8 cellular contexts compared by ENCODE assay signal in the genomic region with DNA sequence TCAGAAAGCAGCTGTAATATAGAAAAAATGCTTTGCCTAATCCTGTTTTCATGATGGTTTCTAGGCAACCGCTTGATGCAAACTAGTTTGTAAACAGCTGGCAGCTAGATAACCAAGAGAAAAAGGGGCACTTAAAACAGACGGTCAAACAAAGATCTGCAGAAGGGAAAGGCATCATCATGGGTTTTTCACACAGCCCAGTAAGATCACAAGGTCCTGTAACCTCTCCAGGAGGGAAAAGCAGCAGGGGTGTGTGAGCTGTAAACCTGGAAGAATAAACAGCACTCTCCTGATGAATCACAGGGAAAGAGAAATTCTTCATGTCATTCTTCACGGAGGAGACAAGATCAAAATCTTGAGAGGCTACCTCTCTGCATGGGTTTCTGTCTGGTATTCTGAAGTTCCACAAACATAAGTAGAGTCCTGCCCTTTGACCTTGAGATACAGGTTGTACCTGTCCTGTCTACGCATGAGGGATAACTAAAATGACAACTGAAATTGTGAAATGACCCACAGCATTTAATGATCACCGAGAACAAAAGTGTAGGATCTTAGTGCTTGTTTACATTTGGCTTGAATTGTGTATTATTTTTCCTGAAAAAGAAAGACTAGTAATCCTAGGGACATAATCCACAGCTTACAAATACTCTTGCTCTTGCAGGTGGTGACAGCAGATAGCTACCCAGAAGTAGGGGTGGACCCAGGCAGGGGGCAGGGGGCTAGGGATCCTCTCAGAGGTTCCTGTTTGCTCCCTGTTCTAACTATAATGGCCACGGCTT. TPM values are rescaled to one million over a fixed set of nuclear protein-coding genes. Genes with fewer than 3 reads are reported as not detected.
DNase-seq lines count a peak whose midpoint lies in the region; ATAC-seq, FAIRE-seq and TF ChIP-seq lines count a peak whose summit lies in the region.

No MANE protein-coding gene starts in this region.

- H3K4me1 ChIP-seq in HUES48 (ENCODE audit: control insufficient read depth, insufficient read depth, low read length) (peaks cover 54% of the 10 kb centered on the region), astrocyte (ENCODE audit: insufficient read depth, low read length) (peaks cover 29% of the 10 kb centered on the region)

- peaks cover 82% of the 10 kb centered on the region for H3K4me1 Mint-ChIP-seq in astrocyte (ENCODE audit: low read depth, unreplicated experiment)

- H3K4me3 ChIP-seq in HUES48 (ENCODE audit: low read depth, low read length) (peak overlapping the region; percentile 6; the same call in 1 of the 2 replicates), astrocyte (ENCODE audit: insufficient read depth, low read depth, low read length) (peak overlapping the region; percentile 5)

- H4K20me1 ChIP-seq in astrocyte (ENCODE audit: insufficient read depth, low read length) = peaks cover 73% of the 10 kb centered on the region

- no peak overlapping the region for H2AFZ ChIP-seq in astrocyte (ENCODE audit: low read depth, low read length)

- no peaks in the 10 kb centered on the region for H3K9me3 ChIP-seq in HUES48 (ENCODE audit: control insufficient read depth, insufficient read depth, low read length)
- H3K9me3 ChIP-seq in astrocyte (ENCODE audit: insufficient read depth, low read depth, low read length) = no peaks in the 10 kb centered on the region

- no peaks in the 10 kb centered on the region for H3K27me3 ChIP-seq in HUES48 (ENCODE audit: control insufficient read depth, insufficient read depth, low read length)
- H3K27me3 ChIP-seq in astrocyte (ENCODE audit: insufficient read depth, low read length) = no peaks in the 10 kb centered on the region

- peak; percentile 59 for ATAC-seq in left lobe of liver
- no peak for ATAC-seq in GM21367 (IDR thresholded peaks at IDR 0.05; ENCODE audit: unreplicated experiment)

- H3K9ac ChIP-seq in HUES48 (ENCODE audit: low read depth, low read length) (peak overlapping the region; percentile 15; the same call in 1 of the 2 replicates), astrocyte (ENCODE audit: low read length) (peak overlapping the region; percentile 88)

- no peaks in the 10 kb centered on the region for H3K27me3 Mint-ChIP-seq in astrocyte (ENCODE audit: low read depth, unreplicated experiment)

- peak overlapping the region; percentile 76 for H3K4me2 ChIP-seq in astrocyte (ENCODE audit: low read length)

- peak overlapping the region; percentile 98 for H3K27ac Mint-ChIP-seq in astrocyte (ENCODE audit: unreplicated experiment)

- TF ChIP-seq CTCF in astrocyte (IDR thresholded peaks at IDR 0.05; ENCODE audit: insufficient read depth, low read depth, low read length) = no peak

- DNase-seq in COR-L47 (lab: John Stamatoyannopoulos, UW) (peak; percentile 8), astrocyte (ENCODE audit: low read depth) (peak; percentile 82), left lobe of liver (ENCODE audit: low spot score) (no peak), hippocampal formation (lab: John Stamatoyannopoulos, UW) (no peak), NOMO-1 treated with dmso at 0.1 percent for 144 hours (lab: John Stamatoyannopoulos, UW; ENCODE audit: unreplicated experiment) (no peak)
- no peak for DNase-seq in activated CD8-positive, alpha-beta memory T cell treated with anti-CD3 and anti-CD28 coated beads, Interleukin-2, amount 50 U/mL, for 4 hours

- peak overlapping the region; percentile 66 for H3K4me3 Mint-ChIP-seq in astrocyte (ENCODE audit: unreplicated experiment)

- H3K9me3 Mint-ChIP-seq in astrocyte (ENCODE audit: unreplicated experiment) = no peaks in the 10 kb centered on the region

- H3K36me3 ChIP-seq in HUES48 (ENCODE audit: control insufficient read depth, insufficient read depth, low read length) = no peaks in the 10 kb centered on the region
- H3K36me3 ChIP-seq in astrocyte (ENCODE audit: insufficient read depth, low read length) = peaks cover 13% of the 10 kb centered on the region

- H3K27ac ChIP-seq in HUES48 (ENCODE audit: low read depth, low read length) (peak overlapping the region; percentile 94), astrocyte (ENCODE audit: low read depth, low read length) (peak overlapping the region; percentile 97)

- H3K36me3 Mint-ChIP-seq in astrocyte (ENCODE audit: low read depth, unreplicated experiment) = peaks cover 23% of the 10 kb centered on the region

- FAIRE-seq in astrocyte (lab: Jason Lieb, UNC) = no peak

- peaks cover 100% of the 10 kb centered on the region for H3K79me2 ChIP-seq in astrocyte (ENCODE audit: insufficient read depth, low read length)

RNA-seq across cellular contexts. Expression of a gene that starts 48.0 kb away (rescaled TPM):
- total RNA-seq in astrocyte (116 and 128 TPM in 2 replicates), left lobe of liver (27.1 TPM)

Comparison
In these comparisons a context has a peak if more than half of its experiments do, and no peak if none do; other contexts are left out.
1. DNase-seq: peak in COR-L47 (single experiment) and astrocyte (single experiment); none in left lobe of liver (single experiment), hippocampal formation (0 of 2), activated CD8-positive, alpha-beta memory T cell treated with anti-CD3 and anti-CD28 coated beads, Interleukin-2, amount 50 U/mL, for 4 hours (single experiment) and NOMO-1 treated with dmso at 0.1 percent for 144 hours (single experiment).